ENCODE assay signal across 1 cellular context in the genomic region with DNA sequence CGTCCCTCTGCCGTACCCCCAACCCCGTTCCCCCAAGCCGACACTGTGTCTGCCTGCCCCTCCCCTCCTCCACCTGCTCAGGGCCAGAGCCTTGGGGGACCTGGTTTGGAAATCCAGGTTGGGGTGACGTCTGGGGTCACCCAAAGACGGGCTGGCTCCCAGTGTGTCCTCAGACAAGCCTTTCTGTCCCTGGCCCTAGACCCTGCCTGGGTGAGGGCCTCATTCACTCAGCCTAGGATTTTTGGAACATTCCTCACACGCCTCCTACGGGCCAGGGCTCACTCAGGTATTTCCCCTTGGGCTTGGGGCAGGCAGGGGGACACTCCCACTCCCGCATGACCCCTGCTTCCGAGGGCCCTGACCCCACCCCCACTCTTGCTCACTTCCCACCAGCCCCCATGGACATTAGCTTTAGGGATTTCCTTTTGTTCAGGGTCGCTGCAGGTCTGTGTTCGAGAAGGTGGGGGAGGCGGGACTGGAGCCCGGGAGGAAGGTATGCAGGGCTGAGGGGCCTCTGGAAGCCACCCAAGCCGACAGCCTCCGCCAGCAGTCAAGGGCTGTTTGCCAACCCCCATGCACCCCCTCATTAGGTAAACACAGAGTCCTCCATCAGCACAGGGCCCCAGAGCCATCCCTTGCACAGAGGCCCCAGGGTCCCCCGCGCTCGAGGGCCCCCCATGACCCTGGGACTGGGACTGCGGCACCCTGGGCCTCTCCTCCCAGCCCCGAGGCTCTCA.
TF ChIP-seq lines count a peak whose summit lies in the region.

No MANE protein-coding gene starts in this region.

TF ChIP-seq in WTC11, 78 proteins besides CTCF, POLR2A, EP300 and RAD21 (continued from another document):
- TF ChIP-seq GABPB1 (CRISPR knock-in tag; IDR thresholded peaks at IDR 0.05): no peak
- TF ChIP-seq, protein P1, sequence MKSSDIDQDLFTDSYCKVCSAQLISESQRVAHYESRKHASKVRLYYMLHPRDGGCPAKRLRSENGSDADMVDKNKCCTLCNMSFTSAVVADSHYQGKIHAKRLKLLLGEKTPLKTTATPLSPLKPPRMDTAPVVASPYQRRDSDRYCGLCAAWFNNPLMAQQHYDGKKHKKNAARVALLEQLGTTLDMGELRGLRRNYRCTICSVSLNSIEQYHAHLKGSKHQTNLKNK (CRISPR knock-in tag; IDR thresholded peaks at IDR 0.05): no peak
- TF ChIP-seq, protein P2, sequence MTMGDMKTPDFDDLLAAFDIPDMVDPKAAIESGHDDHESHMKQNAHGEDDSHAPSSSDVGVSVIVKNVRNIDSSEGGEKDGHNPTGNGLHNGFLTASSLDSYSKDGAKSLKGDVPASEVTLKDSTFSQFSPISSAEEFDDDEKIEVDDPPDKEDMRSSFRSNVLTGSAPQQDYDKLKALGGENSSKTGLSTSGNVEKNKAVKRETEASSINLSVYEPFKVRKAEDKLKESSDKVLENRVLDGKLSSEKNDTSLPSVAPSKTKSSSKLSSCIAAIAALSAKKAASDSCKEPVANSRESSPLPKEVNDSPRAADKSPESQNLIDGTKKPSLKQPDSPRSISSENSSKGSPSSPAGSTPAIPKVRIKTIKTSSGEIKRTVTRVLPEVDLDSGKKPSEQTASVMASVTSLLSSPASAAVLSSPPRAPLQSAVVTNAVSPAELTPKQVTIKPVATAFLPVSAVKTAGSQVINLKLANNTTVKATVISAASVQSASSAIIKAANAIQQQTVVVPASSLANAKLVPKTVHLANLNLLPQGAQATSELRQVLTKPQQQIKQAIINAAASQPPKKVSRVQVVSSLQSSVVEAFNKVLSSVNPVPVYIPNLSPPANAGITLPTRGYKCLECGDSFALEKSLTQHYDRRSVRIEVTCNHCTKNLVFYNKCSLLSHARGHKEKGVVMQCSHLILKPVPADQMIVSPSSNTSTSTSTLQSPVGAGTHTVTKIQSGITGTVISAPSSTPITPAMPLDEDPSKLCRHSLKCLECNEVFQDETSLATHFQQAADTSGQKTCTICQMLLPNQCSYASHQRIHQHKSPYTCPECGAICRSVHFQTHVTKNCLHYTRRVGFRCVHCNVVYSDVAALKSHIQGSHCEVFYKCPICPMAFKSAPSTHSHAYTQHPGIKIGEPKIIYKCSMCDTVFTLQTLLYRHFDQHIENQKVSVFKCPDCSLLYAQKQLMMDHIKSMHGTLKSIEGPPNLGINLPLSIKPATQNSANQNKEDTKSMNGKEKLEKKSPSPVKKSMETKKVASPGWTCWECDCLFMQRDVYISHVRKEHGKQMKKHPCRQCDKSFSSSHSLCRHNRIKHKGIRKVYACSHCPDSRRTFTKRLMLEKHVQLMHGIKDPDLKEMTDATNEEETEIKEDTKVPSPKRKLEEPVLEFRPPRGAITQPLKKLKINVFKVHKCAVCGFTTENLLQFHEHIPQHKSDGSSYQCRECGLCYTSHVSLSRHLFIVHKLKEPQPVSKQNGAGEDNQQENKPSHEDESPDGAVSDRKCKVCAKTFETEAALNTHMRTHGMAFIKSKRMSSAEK (CRISPR knock-in tag; IDR thresholded peaks at IDR 0.05; ENCODE audit: borderline replicate concordance): no peak
- TF ChIP-seq, protein P3, sequence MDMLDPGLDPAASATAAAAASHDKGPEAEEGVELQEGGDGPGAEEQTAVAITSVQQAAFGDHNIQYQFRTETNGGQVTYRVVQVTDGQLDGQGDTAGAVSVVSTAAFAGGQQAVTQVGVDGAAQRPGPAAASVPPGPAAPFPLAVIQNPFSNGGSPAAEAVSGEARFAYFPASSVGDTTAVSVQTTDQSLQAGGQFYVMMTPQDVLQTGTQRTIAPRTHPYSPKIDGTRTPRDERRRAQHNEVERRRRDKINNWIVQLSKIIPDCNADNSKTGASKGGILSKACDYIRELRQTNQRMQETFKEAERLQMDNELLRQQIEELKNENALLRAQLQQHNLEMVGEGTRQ (CRISPR knock-in tag; IDR thresholded peaks at IDR 0.05): no peak
